24 cellular contexts compared by ENCODE assay signal in the genomic region with DNA sequence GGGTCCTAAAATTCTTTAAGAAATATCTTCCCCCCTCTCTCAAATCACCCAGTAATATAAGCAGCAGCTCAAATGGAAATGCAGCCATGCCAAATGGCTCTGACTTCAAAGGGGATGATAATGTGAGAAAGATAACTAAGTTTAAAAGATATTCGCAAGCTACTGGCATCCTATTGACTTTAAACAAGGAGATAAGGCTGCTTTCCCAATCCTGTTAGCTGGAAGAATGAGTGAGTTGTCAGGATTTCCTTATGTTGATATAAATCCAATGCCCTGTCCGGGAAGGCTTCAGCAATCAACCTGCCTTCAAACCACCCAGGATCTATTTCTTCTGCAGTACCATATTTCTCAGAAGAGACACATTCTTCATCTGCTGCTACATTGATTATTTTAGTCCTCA.
"Had no signal": no experiment of that assay in that cellular context is flagged by ENCODE, and none has a peak within 500 bp of the region (broad histone marks: within the 10 kb centered on the region; RNA-seq: fewer than 3 reads in every experiment).

No MANE protein-coding gene starts in this region.

- H3K27me3 Mint-ChIP-seq: activated CD4-positive, alpha-beta memory T cell treated with anti-CD3 and anti-CD28 coated beads for 36 hours; activated CD4-positive, alpha-beta T cell treated with anti-CD3 and anti-CD28 coated beads, Interleukin-2, amount 10 ng/mL, durations not matched to agents 24 days and 14 days; activated naive CD4-positive, alpha-beta T cell treated with anti-CD3 and anti-CD28 coated beads, Interleukin-2, amount 10 ng/mL, durations not matched to agents 7 days and 5 days; activated naive CD8-positive, alpha-beta T cell treated with anti-CD3 and anti-CD28 coated beads, Interleukin-2, amount 10 ng/mL, durations not matched to agents 7 days and 5 days; activated T-cell treated with anti-CD3 and anti-CD28 coated beads, Interleukin-2, amount 50 U/mL, for 24 hours; T-helper 17 cell had no signal

- H3K27ac Mint-ChIP-seq: activated B cell treated with CpG ODN at 0.5 μM for 24 hours; activated CD4-positive, alpha-beta memory T cell treated with anti-CD3 and anti-CD28 coated beads for 36 hours; activated CD4-positive, alpha-beta T cell treated with anti-CD3 and anti-CD28 coated beads, Interleukin-2, amount 10 ng/mL, durations not matched to agents 24 days and 14 days; activated naive CD4-positive, alpha-beta T cell treated with anti-CD3 and anti-CD28 coated beads, Interleukin-2, amount 10 ng/mL, durations not matched to agents 7 days and 5 days; activated naive CD4-positive, alpha-beta T cell treated with anti-CD3 and anti-CD28 coated beads, Interleukin-2, amount 50 U/mL, for 72 hours; activated naive CD8-positive, alpha-beta T cell treated with anti-CD3 and anti-CD28 coated beads, Interleukin-2, amount 10 ng/mL, durations not matched to agents 7 days and 5 days; activated T-cell treated with anti-CD3 and anti-CD28 coated beads, Interleukin-2, amount 50 U/mL, for 24 hours; activated T-cell treated with anti-CD3 and anti-CD28 coated beads, Interleukin-2, amount 50 U/mL, for 72 hours; T-helper 17 cell; T-helper 2 cell treated with Interferon-gamma antibody and Interleukin-4, amounts not matched to agents 5 μg/mL and 100 μg/mL, for 36 hours had no signal

- H3K27me3 ChIP-seq: brain microvascular endothelial cell had no signal

- H3K4me3 Mint-ChIP-seq: activated B cell treated with CpG ODN at 0.5 μM for 24 hours; activated CD4-positive, alpha-beta memory T cell treated with anti-CD3 and anti-CD28 coated beads for 36 hours; activated CD4-positive, alpha-beta T cell treated with anti-CD3 and anti-CD28 coated beads, Interleukin-2, amount 10 ng/mL, durations not matched to agents 24 days and 14 days; activated naive CD4-positive, alpha-beta T cell treated with anti-CD3 and anti-CD28 coated beads, Interleukin-2, amount 10 ng/mL, durations not matched to agents 7 days and 5 days; activated naive CD8-positive, alpha-beta T cell treated with anti-CD3 and anti-CD28 coated beads, Interleukin-2, amount 10 ng/mL, durations not matched to agents 7 days and 5 days; activated T-cell treated with anti-CD3 and anti-CD28 coated beads, Interleukin-2, amount 50 U/mL, for 24 hours; activated T-cell treated with anti-CD3 and anti-CD28 coated beads, Interleukin-2, amount 50 U/mL, for 72 hours; T-helper 17 cell; T-helper 2 cell treated with Interferon-gamma antibody and Interleukin-4, amounts not matched to agents 5 μg/mL and 100 μg/mL, for 36 hours had no signal

- H3K36me3 ChIP-seq: WERI-Rb-1 had no signal

- H3K4me1 Mint-ChIP-seq: activated B cell treated with CpG ODN at 0.5 μM for 24 hours; activated CD4-positive, alpha-beta T cell treated with anti-CD3 and anti-CD28 coated beads, Interleukin-2, amount 10 ng/mL, durations not matched to agents 24 days and 14 days; activated naive CD4-positive, alpha-beta T cell treated with anti-CD3 and anti-CD28 coated beads, Interleukin-2, amount 10 ng/mL, durations not matched to agents 7 days and 5 days; T-helper 17 cell had no signal

- DNase-seq: activated B cell treated with CpG ODN at 0.5 μM for 24 hours; activated CD4-positive, alpha-beta memory T cell treated with anti-CD3 and anti-CD28 coated beads for 36 hours; activated CD4-positive, alpha-beta T cell treated with anti-CD3 and anti-CD28 coated beads, Interleukin-2, amount 10 ng/mL, durations not matched to agents 24 days and 14 days; activated CD8-positive, alpha-beta memory T cell treated with anti-CD3 and anti-CD28 coated beads, Interleukin-2, amount 50 U/mL, for 48 hours; activated gamma-delta T cell; activated naive CD4-positive, alpha-beta T cell; activated naive CD4-positive, alpha-beta T cell treated with anti-CD3 and anti-CD28 coated beads, Interleukin-2, amount 10 ng/mL, durations not matched to agents 7 days and 5 days; activated naive CD8-positive, alpha-beta T cell treated with anti-CD3 and anti-CD28 coated beads, Interleukin-2, amount 10 ng/mL, durations not matched to agents 7 days and 5 days; activated T-cell treated with anti-CD3 and anti-CD28 coated beads for 4 hours; activated T-cell treated with anti-CD3 and anti-CD28 coated beads, Interleukin-2, amount 50 U/mL, for 24 hours; activated T-cell treated with anti-CD3 and anti-CD28 coated beads, Interleukin-2, amount 50 U/mL, for 72 hours; anterior cingulate cortex; brain microvascular endothelial cell; caudate nucleus; effector CD8-positive, alpha-beta T cell; foreskin fibroblast; T-helper 1 cell; T-helper 17 cell; T1000; WERI-Rb-1 had no signal

- ATAC-seq: activated CD4-positive, CD25-positive, alpha-beta regulatory T cell treated with anti-CD3 and anti-CD28 coated beads, Interleukin-2, amount 50 U/mL, for 24 hours; activated naive CD4-positive, alpha-beta T cell treated with anti-CD3 and anti-CD28 coated beads, Interleukin-2, amount 50 U/mL, for 72 hours; activated T-cell treated with anti-CD3 and anti-CD28 coated beads, Interleukin-2, amount 50 U/mL, for 72 hours; esophagus mucosa; T-helper 17 cell had no signal

- H3K36me3 Mint-ChIP-seq: activated CD4-positive, alpha-beta memory T cell treated with anti-CD3 and anti-CD28 coated beads for 36 hours; activated naive CD4-positive, alpha-beta T cell treated with anti-CD3 and anti-CD28 coated beads, Interleukin-2, amount 10 ng/mL, durations not matched to agents 7 days and 5 days; activated naive CD4-positive, alpha-beta T cell treated with anti-CD3 and anti-CD28 coated beads, Interleukin-2, amount 50 U/mL, for 72 hours; activated naive CD8-positive, alpha-beta T cell treated with anti-CD3 and anti-CD28 coated beads, Interleukin-2, amount 10 ng/mL, durations not matched to agents 7 days and 5 days had no signal

- H3K27ac ChIP-seq: brain microvascular endothelial cell, WERI-Rb-1 had no signal

- H3K9me3 Mint-ChIP-seq: activated B cell treated with CpG ODN at 0.5 μM for 24 hours; activated CD4-positive, alpha-beta memory T cell treated with anti-CD3 and anti-CD28 coated beads for 36 hours; activated CD4-positive, alpha-beta T cell treated with anti-CD3 and anti-CD28 coated beads, Interleukin-2, amount 10 ng/mL, durations not matched to agents 24 days and 14 days; activated naive CD4-positive, alpha-beta T cell treated with anti-CD3 and anti-CD28 coated beads, Interleukin-2, amount 10 ng/mL, durations not matched to agents 7 days and 5 days; activated naive CD4-positive, alpha-beta T cell treated with anti-CD3 and anti-CD28 coated beads, Interleukin-2, amount 50 U/mL, for 72 hours; activated naive CD8-positive, alpha-beta T cell treated with anti-CD3 and anti-CD28 coated beads, Interleukin-2, amount 10 ng/mL, durations not matched to agents 7 days and 5 days; activated T-cell treated with anti-CD3 and anti-CD28 coated beads, Interleukin-2, amount 50 U/mL, for 24 hours; activated T-cell treated with anti-CD3 and anti-CD28 coated beads, Interleukin-2, amount 50 U/mL, for 72 hours; T-helper 2 cell treated with Interferon-gamma antibody and Interleukin-4, amounts not matched to agents 5 μg/mL and 100 μg/mL, for 36 hours had no signal
